Comparison of ENCODE assay signal across 38 cellular contexts in genomic region chr19:14094854-14095253, GRCh38. TPM values are rescaled to one million over a fixed set of nuclear protein-coding genes. Genes with fewer than 3 reads are reported as not detected.
DNase-seq lines count a peak whose midpoint lies in the region; ATAC-seq, FAIRE-seq and TF ChIP-seq lines count a peak whose summit lies in the region.
"Had no signal": no experiment of that assay in that cellular context is flagged by ENCODE, and none has a peak within 500 bp of the region (broad histone marks: within the 10 kb centered on the region; RNA-seq: fewer than 3 reads in every experiment).

No MANE protein-coding gene starts in this region.

- H3K36me3 ChIP-seq in HepG2 (replicated peaks in 1 of 2; ENCODE audit: control insufficient read depth in 1 of 2, insufficient read depth in 2 of 2, low read length in 2 of 2) (peaks cover 3 to 8% of the 10 kb centered on the region in 2 experiments; a peak in 3 of 5 replicates), right lobe of liver (peaks cover 0 to 28% (median 1%) of the 10 kb centered on the region in 4 donors)
- H3K36me3 ChIP-seq: cardiac muscle cell had no signal

- H3K4me3 Mint-ChIP-seq in endothelial cell (ENCODE audit: unreplicated experiment), result peak overlapping the region; percentile 68
- no peak overlapping the region for H3K4me3 Mint-ChIP-seq in stimulated activated naive B cell treated with anti-CD40 and anti-IgM and Interleukin-4, amounts not matched to agents 10 μg/mL and 1 μg/mL and 100 μg/mL, for 72 hours
- no peak overlapping the region for H3K4me3 Mint-ChIP-seq in activated CD4-positive, alpha-beta memory T cell treated with anti-CD3 and anti-CD28 coated beads, Interleukin-2, amount 10 ng/mL, durations not matched to agents 7 days and 5 days
- H3K4me3 Mint-ChIP-seq: activated naive CD8-positive, alpha-beta T cell treated with anti-CD3 and anti-CD28 coated beads for 36 hours; effector memory CD8-positive, alpha-beta T cell; H9; mesothelial cell of epicardium had no signal

- no peaks in the 10 kb centered on the region for H3K79me2 ChIP-seq in HepG2 (ENCODE audit: insufficient read depth, low read length)
- H3K79me2 ChIP-seq: parathyroid adenoma had no signal

- H3K27ac Mint-ChIP-seq in endothelial cell (ENCODE audit: unreplicated experiment), result peak overlapping the region; percentile 54
- peak overlapping the region; percentile 56 for H3K27ac Mint-ChIP-seq in stimulated activated naive B cell treated with anti-CD40 and anti-IgM and Interleukin-4, amounts not matched to agents 10 μg/mL and 1 μg/mL and 100 μg/mL, for 72 hours
- H3K27ac Mint-ChIP-seq in activated CD4-positive, alpha-beta memory T cell treated with anti-CD3 and anti-CD28 coated beads, Interleukin-2, amount 10 ng/mL, durations not matched to agents 7 days and 5 days, result no peak overlapping the region
- H3K27ac Mint-ChIP-seq: activated naive CD8-positive, alpha-beta T cell treated with anti-CD3 and anti-CD28 coated beads for 36 hours; effector memory CD8-positive, alpha-beta T cell; H9; mesothelial cell of epicardium had no signal

- TF ChIP-seq RAD21 in HepG2 (CRISPR knock-in tag; IDR thresholded peaks at IDR 0.05), result no peak

- TF ChIP-seq POLR2A in HepG2 (IDR thresholded peaks at IDR 0.05; ENCODE audit: insufficient read depth in 1 of 2, low read depth in 2 of 2, low read length in 2 of 2) (no peak), right lobe of liver (IDR thresholded peaks at IDR 0.05) (no peak)

- peaks cover 3% of the 10 kb centered on the region for H3K9me3 Mint-ChIP-seq in endothelial cell (ENCODE audit: unreplicated experiment)
- peaks cover 0 to 2% of the 10 kb centered on the region in 2 donors for H3K9me3 Mint-ChIP-seq in stimulated activated naive B cell treated with anti-CD40 and anti-IgM and Interleukin-4, amounts not matched to agents 10 μg/mL and 1 μg/mL and 100 μg/mL, for 72 hours
- H3K9me3 Mint-ChIP-seq in activated CD4-positive, alpha-beta memory T cell treated with anti-CD3 and anti-CD28 coated beads, Interleukin-2, amount 10 ng/mL, durations not matched to agents 7 days and 5 days, result peaks cover 9% of the 10 kb centered on the region
- H3K9me3 Mint-ChIP-seq: effector memory CD8-positive, alpha-beta T cell had no signal

- peaks cover 11% of the 10 kb centered on the region for H3K36me3 Mint-ChIP-seq in endothelial cell (ENCODE audit: low read depth, unreplicated experiment)
- peaks cover 29 to 40% of the 10 kb centered on the region in 2 donors for H3K36me3 Mint-ChIP-seq in stimulated activated naive B cell treated with anti-CD40 and anti-IgM and Interleukin-4, amounts not matched to agents 10 μg/mL and 1 μg/mL and 100 μg/mL, for 72 hours
- peaks cover 23% of the 10 kb centered on the region for H3K36me3 Mint-ChIP-seq in activated CD4-positive, alpha-beta memory T cell treated with anti-CD3 and anti-CD28 coated beads, Interleukin-2, amount 10 ng/mL, durations not matched to agents 7 days and 5 days (ENCODE audit: low read depth)

- H3K9ac ChIP-seq in HepG2 (ENCODE audit: insufficient read depth, low read depth, low read length), result no peak overlapping the region
- H3K9ac ChIP-seq: BLaER1, parathyroid adenoma had no signal

- peaks cover 14% of the 10 kb centered on the region for H3K27me3 Mint-ChIP-seq in endothelial cell (ENCODE audit: unreplicated experiment)
- H3K27me3 Mint-ChIP-seq in stimulated activated naive B cell treated with anti-CD40 and anti-IgM and Interleukin-4, amounts not matched to agents 10 μg/mL and 1 μg/mL and 100 μg/mL, for 72 hours, result no peaks in the 10 kb centered on the region
- no peaks in the 10 kb centered on the region for H3K27me3 Mint-ChIP-seq in activated CD4-positive, alpha-beta memory T cell treated with anti-CD3 and anti-CD28 coated beads, Interleukin-2, amount 10 ng/mL, durations not matched to agents 7 days and 5 days
- H3K27me3 Mint-ChIP-seq: activated naive CD8-positive, alpha-beta T cell treated with anti-CD3 and anti-CD28 coated beads for 36 hours; effector memory CD8-positive, alpha-beta T cell; naive B cell had no signal

- H3K27ac ChIP-seq in HepG2 (ENCODE audit: extremely low read length, insufficient read depth, low read length) (no peak overlapping the region), right lobe of liver (no peak overlapping the region)
- H3K27ac ChIP-seq: ascending aorta, BLaER1, cardiac muscle cell, esophagus muscularis mucosa, foreskin keratinocyte, heart right ventricle, parathyroid adenoma, SJSA1, suprapubic skin, upper lobe of right lung had no signal

- H3K9me3 ChIP-seq in HepG2 (ENCODE audit: low read length) (peaks cover 6% of the 10 kb centered on the region; the same call in 1 of the 2 replicates), right lobe of liver (peaks cover 0 to 4% (median 0%) of the 10 kb centered on the region in 4 donors)
- H3K9me3 ChIP-seq: suprapubic skin had no signal

- H4K20me1 ChIP-seq in HepG2 (ENCODE audit: insufficient read depth, low read length), result no peaks in the 10 kb centered on the region
- H4K20me1 ChIP-seq: BLaER1 had no signal

- no peak for ATAC-seq in HepG2
- no peak for ATAC-seq in right lobe of liver
- ATAC-seq in stimulated activated naive B cell treated with anti-CD40 and anti-IgM and Interleukin-4, amounts not matched to agents 10 μg/mL and 1 μg/mL and 100 μg/mL, for 72 hours (replicated peaks), result no peak
- ATAC-seq in GM19397 (IDR thresholded peaks at IDR 0.05; ENCODE audit: unreplicated experiment), result no peak
- ATAC-seq: effector memory CD8-positive, alpha-beta T cell; foreskin keratinocyte; heart right ventricle; upper lobe of right lung had no signal

- BruUV-seq in HepG2 (replicated peaks; lab: Mats Ljungman, UMichigan), result TSS peak; percentile 49

- TF ChIP-seq EP300 in HepG2 (IDR thresholded peaks at IDR 0.05; ENCODE audit: low read depth in 2 of 2, low read length in 2 of 2) (no peak), HepG2 (CRISPR knock-in tag; IDR thresholded peaks at IDR 0.05; ENCODE audit: borderline replicate concordance) (no peak)

- H3K27me3 ChIP-seq in HepG2 (ENCODE audit: control insufficient read depth in 1 of 2, insufficient read depth in 2 of 2, low read length in 2 of 2) (no peaks in the 10 kb centered on the region), right lobe of liver (no peaks in the 10 kb centered on the region)
- H3K27me3 ChIP-seq: ascending aorta, BLaER1, cardiac muscle cell, esophagus muscularis mucosa, foreskin keratinocyte, heart right ventricle, SJSA1, suprapubic skin, upper lobe of right lung had no signal

- 78% methylated on average over 7 of the region's 7 CpGs for WGBS in HepG2 (ENCODE audit: low lambda C conversion rate)
- 76% methylated on average over 7 of the region's 7 CpGs for WGBS in right lobe of liver (ENCODE audit: insufficient coverage, low coverage, low lambda C conversion rate, missing lambda C conversion rate)

- FAIRE-seq in HepG2 (lab: Jason Lieb, UNC), result no peak
- FAIRE-seq: GM12892, keratinocyte, small intestine had no signal

- H2AFZ ChIP-seq in HepG2 (ENCODE audit: low read length), result no peak overlapping the region
- H2AFZ ChIP-seq: parathyroid adenoma had no signal

- POLR2A ChIA-PET in HepG2 (lab: Yijun Ruan, JAX), result interaction anchor here (1.3 to 1.4 kb wide), 2 partner anchors 23 to 42 kb away, joined by 3 read pairs; partner anchors contain the start of gene PRKACA
- POLR2A ChIA-PET in activated CD4-positive, alpha-beta memory T cell treated with anti-CD3 and anti-CD28 coated beads, Interleukin-2, amount 10 ng/mL, durations not matched to agents 7 days and 5 days (lab: Charles Lee), result interaction anchor here (1.0 to 1.2 kb wide), 2 partner anchors 21 to 42 kb away, joined by 4 to 5 read pairs; partner anchors contain the start of gene ASF1B

- CTCF ChIA-PET in HepG2 (lab: Yijun Ruan, JAX; ENCODE audit: low intra/inter-chr PET ratio, low total read pairs), result no interaction called here
- CTCF ChIA-PET in activated CD4-positive, alpha-beta memory T cell treated with anti-CD3 and anti-CD28 coated beads, Interleukin-2, amount 10 ng/mL, durations not matched to agents 7 days and 5 days (lab: Charles Lee), result interaction anchor here (1.3 kb wide), 1 partner anchor 19 kb away, joined by 11 read pairs; no protein-coding TSS in a partner anchor

- H3K4me3 ChIP-seq in HepG2 (replicated peaks in 1 of 3; ENCODE audit: insufficient read depth in 1 of 3, low read depth in 2 of 3, low read length in 3 of 3) (no peak overlapping the region), right lobe of liver (no peak overlapping the region)
- H3K4me3 ChIP-seq: ascending aorta, BLaER1, cardiac muscle cell, esophagus muscularis mucosa, heart right ventricle, SJSA1, suprapubic skin, upper lobe of right lung had no signal

- in situ Hi-C loops in HepG2 (cut with HindIII; ENCODE audit: extremely low pct_ligation_motif_present, low pct_unique_long_range_greater_than_20kb), result no loop called here

- peaks cover 2% of the 10 kb centered on the region for H3K4me1 Mint-ChIP-seq in endothelial cell (ENCODE audit: unreplicated experiment)
- peaks cover 7 to 10% of the 10 kb centered on the region in 2 donors for H3K4me1 Mint-ChIP-seq in stimulated activated naive B cell treated with anti-CD40 and anti-IgM and Interleukin-4, amounts not matched to agents 10 μg/mL and 1 μg/mL and 100 μg/mL, for 72 hours
- H3K4me1 Mint-ChIP-seq in activated CD4-positive, alpha-beta memory T cell treated with anti-CD3 and anti-CD28 coated beads, Interleukin-2, amount 10 ng/mL, durations not matched to agents 7 days and 5 days, result peaks cover 11% of the 10 kb centered on the region

- H3K4me1 ChIP-seq in HepG2 (ENCODE audit: insufficient read depth, low read length), result peaks cover 6% of the 10 kb centered on the region
- no peaks in the 10 kb centered on the region for H3K4me1 ChIP-seq in right lobe of liver
- H3K4me1 ChIP-seq: Caco-2, foreskin keratinocyte, upper lobe of right lung had no signal

- no peak overlapping the region for H3K4me2 ChIP-seq in HepG2 (ENCODE audit: low read depth, low read length)
- H3K4me2 ChIP-seq: BLaER1 had no signal

- TF ChIP-seq CTCF in HepG2 (CRISPR knock-in tag; IDR thresholded peaks at IDR 0.05) (no peak), right lobe of liver (IDR thresholded peaks at IDR 0.05) (no peak), endothelial cell (IDR thresholded peaks at IDR 0.05; ENCODE audit: unreplicated experiment) (no peak)

- intact Hi-C loops in HepG2 (cut with micrococcal nuclease; ENCODE audit: unreplicated experiment), result no loop called here
- intact Hi-C loops in right lobe of liver (cut with DNase I), result no loop called here

- DNase-seq in HepG2 (ENCODE audit: low spot score), result no peak
- DNase-seq in right lobe of liver, result no peak
- peak; percentile 75 for DNase-seq in OCI-M1 (lab: John Stamatoyannopoulos, UW)
- DNase-seq in endothelial cell (ENCODE audit: low spot score), result no peak
- no peak for DNase-seq in stimulated activated naive B cell treated with anti-CD40 and anti-IgM and Interleukin-4, amounts not matched to agents 10 μg/mL and 1 μg/mL and 100 μg/mL, for 72 hours
- no peak for DNase-seq in germinal center (ENCODE audit: low spot score)
- DNase-seq in activated CD4-positive, alpha-beta memory T cell treated with anti-CD3 and anti-CD28 coated beads, Interleukin-2, amount 10 ng/mL, durations not matched to agents 7 days and 5 days, result no peak
- DNase-seq: activated naive CD8-positive, alpha-beta T cell treated with anti-CD3 and anti-CD28 coated beads for 36 hours; Caco-2; cortex of kidney; DMS53; effector memory CD8-positive, alpha-beta T cell; foreskin keratinocyte; H9; heart right ventricle; MV-4-11; naive B cell; NCI-H1436; NCI-H226; NCI-H774; small intestine; stimulated activated naive CD4-positive, alpha-beta T cell treated with Interleukin-2 at 50 U/mL for 16 hours; upper lobe of right lung had no signal

RNA-seq across cellular contexts. Expression of gene SAMD1, which starts 4.3 kb away (rescaled TPM):
- total RNA-seq in HepG2 (2016; rRNA removed; fragmentation: Illumina TruSeq; extraction: Trizol), result 27.0 and 45.0 TPM in 2 replicates
- total RNA-seq in HepG2 (2016; cell fraction: cytosol; rRNA removed; fragmentation: Illumina TruSeq; extraction: Trizol; ENCODE audit: low read depth), result 16.3 and 17.4 TPM in 2 replicates
- 26.7 and 42.1 TPM in 2 replicates for total RNA-seq in HepG2 (2016; cell fraction: insoluble cytoplasmic fraction; rRNA removed; fragmentation: Illumina TruSeq; extraction: Trizol)
- total RNA-seq in HepG2 (2016; cell fraction: membrane; rRNA removed; fragmentation: Illumina TruSeq; extraction: Trizol), result 41.7 and 44.3 TPM in 2 replicates
- 16.8 and 22.1 TPM in 2 replicates for total RNA-seq in HepG2 (2016; cell fraction: nucleus; rRNA removed; fragmentation: Illumina TruSeq; extraction: Trizol)
- 17.5 and 18.9 TPM in 2 replicates for polyA plus RNA-seq in HepG2 (2011; rRNA removed)
- polyA plus RNA-seq in HepG2 (2011; cell fraction: cytosol; rRNA removed), result 15.2 and 23.1 TPM in 2 replicates
- 29.2 and 34.6 TPM in 2 replicates for polyA plus RNA-seq in HepG2 (2011; cell fraction: nucleus; rRNA removed)
- polyA plus RNA-seq in HepG2 (2012), result 20.9 and 23.9 TPM in 2 replicates
- 25.4 and 28.8 TPM in 2 replicates for polyA plus RNA-seq in HepG2 (2016; cell fraction: cytosol; fragmentation: Illumina TruSeq; extraction: Trizol; ENCODE audit: low read depth)
- polyA plus RNA-seq in HepG2 (2016; cell fraction: insoluble cytoplasmic fraction; fragmentation: Illumina TruSeq; extraction: Trizol; ENCODE audit: low read depth), result 41.5 and 54.0 TPM in 2 replicates
- 47.7 and 54.2 TPM in 2 replicates for polyA plus RNA-seq in HepG2 (2016; cell fraction: membrane; fragmentation: Illumina TruSeq; extraction: Trizol; ENCODE audit: low read depth)
- polyA plus RNA-seq in HepG2 (2016; cell fraction: nucleus; fragmentation: Illumina TruSeq; extraction: Trizol; ENCODE audit: insufficient read depth, low read depth), result 48.4 and 51.7 TPM in 2 replicates
- polyA minus RNA-seq in HepG2 (2011; rRNA and poly(A)+ RNA removed; ENCODE audit: low replicate concordance), result 19.3 and 29.7 TPM in 2 replicates
- 18.1 and 18.2 TPM in 2 replicates for polyA minus RNA-seq in HepG2 (2011; cell fraction: cytosol; rRNA and poly(A)+ RNA removed)
- polyA minus RNA-seq in HepG2 (2011; cell fraction: nucleus; rRNA and poly(A)+ RNA removed), result 3.5 and 5.5 TPM in 2 replicates
- 10 to 100 TPM in 5 of 6 experiments, 1 to 10 TPM in 1; 10.0 to 25.3 (median 15.6) TPM for total RNA-seq in right lobe of liver
- total RNA-seq in endothelial cell (ENCODE audit: unreplicated experiment), result 29.5 TPM
- 10 to 100 TPM; 63.4 to 64.6 TPM for total RNA-seq in activated CD4-positive, alpha-beta memory T cell treated with anti-CD3 and anti-CD28 coated beads, Interleukin-2, amount 10 ng/mL, durations not matched to agents 7 days and 5 days

RNA-seq across cellular contexts. Expression of gene C19orf67, which starts 9.3 kb away (rescaled TPM):
- total RNA-seq in HepG2 (2016; rRNA removed; fragmentation: Illumina TruSeq; extraction: Trizol) (0.11 TPM in 1 of 2 replicates, not detected in the other), right lobe of liver (under 1 TPM in 1 of 6 experiments, not detected in 5; 0.27 TPM), endothelial cell (ENCODE audit: unreplicated experiment) (not detected)
- not detected in 2 replicates for total RNA-seq in HepG2 (2016; cell fraction: cytosol; rRNA removed; fragmentation: Illumina TruSeq; extraction: Trizol; ENCODE audit: low read depth)
- not detected in 2 replicates for total RNA-seq in HepG2 (2016; cell fraction: insoluble cytoplasmic fraction; rRNA removed; fragmentation: Illumina TruSeq; extraction: Trizol)
- not detected in 2 replicates for total RNA-seq in HepG2 (2016; cell fraction: membrane; rRNA removed; fragmentation: Illumina TruSeq; extraction: Trizol)
- 0.66 TPM in 1 of 2 replicates, not detected in the other for total RNA-seq in HepG2 (2016; cell fraction: nucleus; rRNA removed; fragmentation: Illumina TruSeq; extraction: Trizol)
- polyA plus RNA-seq in HepG2 (2011; rRNA removed), result 0.32 and 0.69 TPM in 2 replicates
- 0.22 and 0.56 TPM in 2 replicates for polyA plus RNA-seq in HepG2 (2011; cell fraction: cytosol; rRNA removed)
- 3.7 and 5.8 TPM in 2 replicates for polyA plus RNA-seq in HepG2 (2011; cell fraction: nucleus; rRNA removed)
- 0.12 and 0.36 TPM in 2 replicates for polyA plus RNA-seq in HepG2 (2012)
- not detected in 2 replicates for polyA plus RNA-seq in HepG2 (2016; cell fraction: cytosol; fragmentation: Illumina TruSeq; extraction: Trizol; ENCODE audit: low read depth)
- polyA plus RNA-seq in HepG2 (2016; cell fraction: insoluble cytoplasmic fraction; fragmentation: Illumina TruSeq; extraction: Trizol; ENCODE audit: low read depth), result not detected in 2 replicates
- polyA plus RNA-seq in HepG2 (2016; cell fraction: membrane; fragmentation: Illumina TruSeq; extraction: Trizol; ENCODE audit: low read depth), result not detected in 2 replicates
- not detected in 2 replicates for polyA plus RNA-seq in HepG2 (2016; cell fraction: nucleus; fragmentation: Illumina TruSeq; extraction: Trizol; ENCODE audit: insufficient read depth, low read depth)
- 0.21 and 0.56 TPM in 2 replicates for polyA minus RNA-seq in HepG2 (2011; rRNA and poly(A)+ RNA removed; ENCODE audit: low replicate concordance)
- polyA minus RNA-seq in HepG2 (2011; cell fraction: cytosol; rRNA and poly(A)+ RNA removed), result 0.40 TPM in 1 of 2 replicates, not detected in the other
- polyA minus RNA-seq in HepG2 (2011; cell fraction: nucleus; rRNA and poly(A)+ RNA removed), result 1.0 and 1.1 TPM in 2 replicates
- total RNA-seq in activated CD4-positive, alpha-beta memory T cell treated with anti-CD3 and anti-CD28 coated beads, Interleukin-2, amount 10 ng/mL, durations not matched to agents 7 days and 5 days, result under 1 TPM in 1 of 2 experiments, not detected in 1; 0.35 TPM
- total RNA-seq: activated naive CD8-positive, alpha-beta T cell treated with anti-CD3 and anti-CD28 coated beads for 36 hours; ascending aorta; Caco-2; esophagus muscularis mucosa; foreskin keratinocyte; heart right ventricle; LHCN-M2; RPMI7951; SJSA1; suprapubic skin; upper lobe of right lung had no signal
- polyA plus RNA-seq: AG04450, foreskin keratinocyte, heart right ventricle, keratinocyte, liver, small intestine had no signal

RNA-seq across cellular contexts. Expression of gene MISP3, which starts 22.3 kb away (rescaled TPM):
- 5.2 and 5.4 TPM in 2 replicates for total RNA-seq in HepG2 (2016; rRNA removed; fragmentation: Illumina TruSeq; extraction: Trizol)
- 2.1 and 3.4 TPM in 2 replicates for total RNA-seq in HepG2 (2016; cell fraction: cytosol; rRNA removed; fragmentation: Illumina TruSeq; extraction: Trizol; ENCODE audit: low read depth)
- 3.9 and 5.8 TPM in 2 replicates for total RNA-seq in HepG2 (2016; cell fraction: insoluble cytoplasmic fraction; rRNA removed; fragmentation: Illumina TruSeq; extraction: Trizol)
- total RNA-seq in HepG2 (2016; cell fraction: membrane; rRNA removed; fragmentation: Illumina TruSeq; extraction: Trizol), result 2.8 and 4.8 TPM in 2 replicates
- total RNA-seq in HepG2 (2016; cell fraction: nucleus; rRNA removed; fragmentation: Illumina TruSeq; extraction: Trizol), result 3.2 and 5.3 TPM in 2 replicates
- polyA plus RNA-seq in HepG2 (2011; rRNA removed), result 2.5 and 3.4 TPM in 2 replicates
- polyA plus RNA-seq in HepG2 (2011; cell fraction: cytosol; rRNA removed), result 1.6 and 2.3 TPM in 2 replicates
- 13.3 and 13.7 TPM in 2 replicates for polyA plus RNA-seq in HepG2 (2011; cell fraction: nucleus; rRNA removed)
- polyA plus RNA-seq in HepG2 (2012), result 5.5 and 5.6 TPM in 2 replicates
- polyA plus RNA-seq in HepG2 (2016; cell fraction: cytosol; fragmentation: Illumina TruSeq; extraction: Trizol; ENCODE audit: low read depth), result 2.9 and 4.0 TPM in 2 replicates
- polyA plus RNA-seq in HepG2 (2016; cell fraction: insoluble cytoplasmic fraction; fragmentation: Illumina TruSeq; extraction: Trizol; ENCODE audit: low read depth), result 7.1 and 9.0 TPM in 2 replicates
- 3.4 and 4.4 TPM in 2 replicates for polyA plus RNA-seq in HepG2 (2016; cell fraction: membrane; fragmentation: Illumina TruSeq; extraction: Trizol; ENCODE audit: low read depth)
- 11.3 and 12.7 TPM in 2 replicates for polyA plus RNA-seq in HepG2 (2016; cell fraction: nucleus; fragmentation: Illumina TruSeq; extraction: Trizol; ENCODE audit: insufficient read depth, low read depth)
- polyA minus RNA-seq in HepG2 (2011; rRNA and poly(A)+ RNA removed; ENCODE audit: low replicate concordance), result 0.12 and 1.1 TPM in 2 replicates
- polyA minus RNA-seq in HepG2 (2011; cell fraction: cytosol; rRNA and poly(A)+ RNA removed), result 0.79 and 1.1 TPM in 2 replicates
- 1.1 and 1.3 TPM in 2 replicates for polyA minus RNA-seq in HepG2 (2011; cell fraction: nucleus; rRNA and poly(A)+ RNA removed)
- total RNA-seq in right lobe of liver, result 10 to 100 TPM in 1 of 6 experiments, 1 to 10 TPM in 5; 3.6 to 12.0 (median 6.1) TPM
- not detected for total RNA-seq in endothelial cell (ENCODE audit: unreplicated experiment)
- 1 to 10 TPM; 3.2 to 3.5 TPM for total RNA-seq in activated CD4-positive, alpha-beta memory T cell treated with anti-CD3 and anti-CD28 coated beads, Interleukin-2, amount 10 ng/mL, durations not matched to agents 7 days and 5 days

RNA-seq across cellular contexts. Expression of gene PRKACA, which starts 22.7 kb away (rescaled TPM):
- total RNA-seq in HepG2 (2016; rRNA removed; fragmentation: Illumina TruSeq; extraction: Trizol) (11.0 and 14.0 TPM in 2 replicates), right lobe of liver (10 to 100 TPM; 54.8 to 87.5 (median 63.1) TPM), endothelial cell (ENCODE audit: unreplicated experiment) (122 TPM)
- total RNA-seq in HepG2 (2016; cell fraction: cytosol; rRNA removed; fragmentation: Illumina TruSeq; extraction: Trizol; ENCODE audit: low read depth), result 20.4 and 21.6 TPM in 2 replicates
- 10.4 and 13.7 TPM in 2 replicates for total RNA-seq in HepG2 (2016; cell fraction: insoluble cytoplasmic fraction; rRNA removed; fragmentation: Illumina TruSeq; extraction: Trizol)
- 56.9 and 57.5 TPM in 2 replicates for total RNA-seq in HepG2 (2016; cell fraction: membrane; rRNA removed; fragmentation: Illumina TruSeq; extraction: Trizol)
- 13.6 and 18.3 TPM in 2 replicates for total RNA-seq in HepG2 (2016; cell fraction: nucleus; rRNA removed; fragmentation: Illumina TruSeq; extraction: Trizol)
- polyA plus RNA-seq in HepG2 (2011; rRNA removed), result 18.2 and 22.9 TPM in 2 replicates
- 19.3 and 19.7 TPM in 2 replicates for polyA plus RNA-seq in HepG2 (2011; cell fraction: cytosol; rRNA removed)
- 23.6 and 27.0 TPM in 2 replicates for polyA plus RNA-seq in HepG2 (2011; cell fraction: nucleus; rRNA removed)
- 29.4 and 35.6 TPM in 2 replicates for polyA plus RNA-seq in HepG2 (2012)
- polyA plus RNA-seq in HepG2 (2016; cell fraction: cytosol; fragmentation: Illumina TruSeq; extraction: Trizol; ENCODE audit: low read depth), result 60.1 and 74.1 TPM in 2 replicates
- polyA plus RNA-seq in HepG2 (2016; cell fraction: insoluble cytoplasmic fraction; fragmentation: Illumina TruSeq; extraction: Trizol; ENCODE audit: low read depth), result 43.2 and 60.0 TPM in 2 replicates
- polyA plus RNA-seq in HepG2 (2016; cell fraction: membrane; fragmentation: Illumina TruSeq; extraction: Trizol; ENCODE audit: low read depth), result 115 and 118 TPM in 2 replicates
- polyA plus RNA-seq in HepG2 (2016; cell fraction: nucleus; fragmentation: Illumina TruSeq; extraction: Trizol; ENCODE audit: insufficient read depth, low read depth), result 46.7 and 48.9 TPM in 2 replicates
- polyA minus RNA-seq in HepG2 (2011; rRNA and poly(A)+ RNA removed; ENCODE audit: low replicate concordance), result 29.2 and 31.4 TPM in 2 replicates
- 9.8 and 16.4 TPM in 2 replicates for polyA minus RNA-seq in HepG2 (2011; cell fraction: cytosol; rRNA and poly(A)+ RNA removed)
- 9.5 and 17.2 TPM in 2 replicates for polyA minus RNA-seq in HepG2 (2011; cell fraction: nucleus; rRNA and poly(A)+ RNA removed)
- total RNA-seq in activated CD4-positive, alpha-beta memory T cell treated with anti-CD3 and anti-CD28 coated beads, Interleukin-2, amount 10 ng/mL, durations not matched to agents 7 days and 5 days, result 10 to 100 TPM; 48.1 to 49.8 TPM

RNA-seq across cellular contexts. Expression of gene PALM3, which starts 33.0 kb away (rescaled TPM):
- 2.4 and 2.5 TPM in 2 replicates for total RNA-seq in HepG2 (2016; rRNA removed; fragmentation: Illumina TruSeq; extraction: Trizol)
- total RNA-seq in HepG2 (2016; cell fraction: cytosol; rRNA removed; fragmentation: Illumina TruSeq; extraction: Trizol; ENCODE audit: low read depth), result 0.20 and 0.26 TPM in 2 replicates
- total RNA-seq in HepG2 (2016; cell fraction: insoluble cytoplasmic fraction; rRNA removed; fragmentation: Illumina TruSeq; extraction: Trizol), result 1.6 and 3.8 TPM in 2 replicates
- 0.87 and 1.2 TPM in 2 replicates for total RNA-seq in HepG2 (2016; cell fraction: membrane; rRNA removed; fragmentation: Illumina TruSeq; extraction: Trizol)
- 1.1 and 2.3 TPM in 2 replicates for total RNA-seq in HepG2 (2016; cell fraction: nucleus; rRNA removed; fragmentation: Illumina TruSeq; extraction: Trizol)
- 0.79 and 1.0 TPM in 2 replicates for polyA plus RNA-seq in HepG2 (2011; rRNA removed)
- 0.29 and 0.46 TPM in 2 replicates for polyA plus RNA-seq in HepG2 (2011; cell fraction: cytosol; rRNA removed)
- 2.5 and 3.9 TPM in 2 replicates for polyA plus RNA-seq in HepG2 (2011; cell fraction: nucleus; rRNA removed)
- polyA plus RNA-seq in HepG2 (2012), result 2.2 and 2.4 TPM in 2 replicates
- polyA plus RNA-seq in HepG2 (2016; cell fraction: cytosol; fragmentation: Illumina TruSeq; extraction: Trizol; ENCODE audit: low read depth), result 0.37 and 0.50 TPM in 2 replicates
- 4.3 and 4.7 TPM in 2 replicates for polyA plus RNA-seq in HepG2 (2016; cell fraction: insoluble cytoplasmic fraction; fragmentation: Illumina TruSeq; extraction: Trizol; ENCODE audit: low read depth)
- 0.80 and 1.7 TPM in 2 replicates for polyA plus RNA-seq in HepG2 (2016; cell fraction: membrane; fragmentation: Illumina TruSeq; extraction: Trizol; ENCODE audit: low read depth)
- 10.3 and 11.9 TPM in 2 replicates for polyA plus RNA-seq in HepG2 (2016; cell fraction: nucleus; fragmentation: Illumina TruSeq; extraction: Trizol; ENCODE audit: insufficient read depth, low read depth)
- 0.62 TPM in 1 of 2 replicates, not detected in the other for polyA minus RNA-seq in HepG2 (2011; rRNA and poly(A)+ RNA removed; ENCODE audit: low replicate concordance)
- polyA minus RNA-seq in HepG2 (2011; cell fraction: cytosol; rRNA and poly(A)+ RNA removed), result not detected in 2 replicates
- polyA minus RNA-seq in HepG2 (2011; cell fraction: nucleus; rRNA and poly(A)+ RNA removed), result 0.25 and 0.39 TPM in 2 replicates
- total RNA-seq in right lobe of liver, result 10 to 100 TPM in 4 of 6 experiments, 1 to 10 TPM in 2; 5.3 to 33.9 (median 17.0) TPM
- 0.90 TPM for total RNA-seq in endothelial cell (ENCODE audit: unreplicated experiment)
- not detected for total RNA-seq in activated CD4-positive, alpha-beta memory T cell treated with anti-CD3 and anti-CD28 coated beads, Interleukin-2, amount 10 ng/mL, durations not matched to agents 7 days and 5 days
- total RNA-seq: activated naive CD8-positive, alpha-beta T cell treated with anti-CD3 and anti-CD28 coated beads for 36 hours; foreskin keratinocyte; SJSA1; suprapubic skin had no signal
- polyA plus RNA-seq: keratinocyte had no signal
